In the genomic region with DNA sequence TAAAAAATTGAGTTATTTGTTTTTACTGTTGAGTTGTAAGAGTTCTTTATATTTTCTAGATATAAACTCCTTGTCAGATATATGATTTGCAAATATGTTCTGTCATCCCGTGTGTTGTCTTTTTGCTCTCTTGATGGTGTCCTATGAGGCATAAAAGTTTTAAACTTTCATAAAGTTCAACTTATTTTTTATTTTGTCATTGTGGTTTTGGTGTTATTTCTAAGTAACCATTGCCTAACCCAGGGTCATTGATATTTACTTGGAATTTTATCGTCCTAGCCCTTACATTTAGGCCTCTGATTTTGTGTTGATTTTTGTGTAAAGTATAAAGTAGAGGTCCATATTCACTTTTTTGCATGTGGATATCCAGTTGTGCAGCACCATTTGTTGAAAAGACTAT, we compare ENCODE assay signal across 22 cellular contexts.
DNase-seq lines count a peak whose midpoint lies in the region; ATAC-seq, FAIRE-seq and TF ChIP-seq lines count a peak whose summit lies in the region.
"Had no signal": no experiment of that assay in that cellular context is flagged by ENCODE, and none has a peak within 500 bp of the region (broad histone marks: within the 10 kb centered on the region; RNA-seq: fewer than 3 reads in every experiment).

No MANE protein-coding gene starts in this region.

- intact Hi-C loops in MCF 10A (cut with micrococcal nuclease) (no loop called here), mammary epithelial cell (cut with micrococcal nuclease) (no loop called here)

- CTCF ChIA-PET in MCF 10A (lab: Yijun Ruan, JAX) (interaction anchor here (0.6 kb wide), 1 partner anchor 612 kb away, joined by 3 read pairs; no protein-coding TSS in a partner anchor), mammary epithelial cell (lab: Charles Lee; ENCODE audit: low non-redundant PET) (no interaction called here)

- peaks cover 95% of the 10 kb centered on the region for H3K79me2 ChIP-seq in mammary epithelial cell (ENCODE audit: insufficient read depth, low read length)

- 97% methylated on average over 2 of the region's 2 CpGs for WGBS in mammary epithelial cell (ENCODE audit: low coverage, missing lambda C conversion rate)

- ATAC-seq in HG03039 (IDR thresholded peaks at IDR 0.05; ENCODE audit: unreplicated experiment), result no peak
- no peak for ATAC-seq in GM21528 (IDR thresholded peaks at IDR 0.05; ENCODE audit: low FRiP score, unreplicated experiment)
- ATAC-seq: CD8-positive, alpha-beta T cell had no signal

- no peak for DNase-seq in MCF 10A (ENCODE audit: unreplicated experiment)
- DNase-seq in mammary epithelial cell, result no peak
- DNase-seq in fibroblast of peridontal ligament (ENCODE audit: extremely low read depth), result peak; percentile 58
- DNase-seq: Caco-2; CD4-positive, CD25-positive, alpha-beta regulatory T cell; CD8-positive, alpha-beta T cell; DMS153; DND-41; GM23248; H7; HCEC 1CT had no signal

- POLR2A ChIA-PET in MCF 10A (lab: Yijun Ruan, JAX), result interaction anchor here (2.7 kb wide), 1 partner anchor 10 kb away, joined by 12 read pairs; no protein-coding TSS in a partner anchor

- no peak overlapping the region for H3K4me2 ChIP-seq in mammary epithelial cell (ENCODE audit: insufficient read depth, low read depth, low read length)
- H3K4me2 ChIP-seq: BLaER1 had no signal

- dilution Hi-C loops in mammary epithelial cell (cut with HindIII; ENCODE audit: low sequenced_read_pairs), result no loop called here

- H3K9me3 Mint-ChIP-seq in MCF 10A (ENCODE audit: unreplicated experiment), result no peaks in the 10 kb centered on the region
- H3K9me3 Mint-ChIP-seq: CD8-positive, alpha-beta T cell had no signal

- peak overlapping the region; percentile 7 for H3K27ac Mint-ChIP-seq in MCF 10A (ENCODE audit: low read depth, unreplicated experiment)
- H3K27ac Mint-ChIP-seq: B cell; CD4-positive, CD25-positive, alpha-beta regulatory T cell; CD8-positive, alpha-beta T cell had no signal

- peaks cover 11% of the 10 kb centered on the region for H3K4me1 ChIP-seq in mammary epithelial cell (ENCODE audit: insufficient read depth, low read length)
- H3K4me1 ChIP-seq: BLaER1, Caco-2 had no signal

- H3K27me3 ChIP-seq in mammary epithelial cell (ENCODE audit: insufficient read depth, low read length), result no peaks in the 10 kb centered on the region
- H3K27me3 ChIP-seq: BLaER1 had no signal

- BruUV-seq in MCF 10A (replicated peaks; lab: Mats Ljungman, UMichigan) (no TSS peak), mammary epithelial cell (replicated peaks; lab: Mats Ljungman, UMichigan) (no TSS peak)

- no peak overlapping the region for H3K4me3 ChIP-seq in mammary epithelial cell (replicated peaks in 1 of 3; ENCODE audit: insufficient read depth in 1 of 3, low read depth in 2 of 3, low read length in 3 of 3)
- H3K4me3 ChIP-seq: BLaER1, GM23248 had no signal

- H3K4me3 Mint-ChIP-seq in MCF 10A (ENCODE audit: unreplicated experiment), result no peak overlapping the region
- H3K4me3 Mint-ChIP-seq: B cell; CD4-positive, CD25-positive, alpha-beta regulatory T cell; CD8-positive, alpha-beta T cell had no signal

- in situ Hi-C loops in mammary epithelial cell (cut with MboI; ENCODE audit: low sequenced_read_pairs in 2 of 2), result no loop called here

- TF ChIP-seq CTCF in MCF 10A (IDR thresholded peaks at IDR 0.05; ENCODE audit: unreplicated experiment), result no peak
- no peak for TF ChIP-seq CTCF in mammary epithelial cell (conservative IDR thresholded peaks at IDR 0.05 in 1 of 2, IDR thresholded peaks at IDR 0.05 in 1 of 2; ENCODE audit: extremely low read depth in 1 of 2, insufficient read depth in 1 of 2, low read depth in 1 of 2, low read length in 2 of 2)

- FAIRE-seq in islet of Langerhans (lab: Jason Lieb, UNC), result peak; percentile 17
- FAIRE-seq: A204.1, G401.6, GM12892, H1 had no signal

- H3K36me3 Mint-ChIP-seq in MCF 10A (ENCODE audit: insufficient read depth, unreplicated experiment), result no peaks in the 10 kb centered on the region
- H3K36me3 Mint-ChIP-seq: CD4-positive, CD25-positive, alpha-beta regulatory T cell; CD8-positive, alpha-beta T cell had no signal

- no peak overlapping the region for H3K9ac ChIP-seq in mammary epithelial cell (ENCODE audit: insufficient read depth, low read length)
- H3K9ac ChIP-seq: BLaER1, GM23248 had no signal

- no peaks in the 10 kb centered on the region for H4K20me1 ChIP-seq in mammary epithelial cell (ENCODE audit: insufficient read depth, low read length)
- H4K20me1 ChIP-seq: BLaER1 had no signal

- H3K27ac ChIP-seq in mammary epithelial cell (ENCODE audit: insufficient read depth, low read depth, low read length), result no peak overlapping the region
- H3K27ac ChIP-seq: 22Rv1, BLaER1, C4-2B, GM23248 had no signal

- H3K9me3 ChIP-seq in mammary epithelial cell (replicated peaks; ENCODE audit: insufficient read depth, low read length), result no peaks in the 10 kb centered on the region
- H3K9me3 ChIP-seq: Caco-2 had no signal

- no peaks in the 10 kb centered on the region for H3K36me3 ChIP-seq in mammary epithelial cell (ENCODE audit: insufficient read depth, low read length)
- H3K36me3 ChIP-seq: BLaER1 had no signal

- no peak overlapping the region for H2AFZ ChIP-seq in mammary epithelial cell (ENCODE audit: low read depth, low read length)
- H2AFZ ChIP-seq: GM23248 had no signal

- H3K27me3 Mint-ChIP-seq in MCF 10A (ENCODE audit: insufficient read depth, unreplicated experiment), result no peaks in the 10 kb centered on the region

- H3K4me1 Mint-ChIP-seq in MCF 10A (ENCODE audit: insufficient read depth, unreplicated experiment), result peaks cover 30% of the 10 kb centered on the region
- H3K4me1 Mint-ChIP-seq: B cell; CD4-positive, CD25-positive, alpha-beta regulatory T cell had no signal
